In genomic region chr19:1440418-1440801, GRCh38 we compare ENCODE assay signal across 15 cellular contexts. TPM values are rescaled to one million over a fixed set of nuclear protein-coding genes. Genes with fewer than 3 reads are reported as not detected.
DNase-seq lines count a peak whose midpoint lies in the region; ATAC-seq and TF ChIP-seq lines count a peak whose summit lies in the region.
"Had no signal": no experiment of that assay in that cellular context is flagged by ENCODE, and none has a peak within 500 bp of the region (broad histone marks: within the 10 kb centered on the region; RNA-seq: fewer than 3 reads in every experiment).

No MANE protein-coding gene starts in this region.

- H3K9me3 Mint-ChIP-seq in CD4-positive, CD25-positive, alpha-beta regulatory T cell, result peaks cover 0 to 2% (median 0%) of the 10 kb centered on the region in 7 donors
- H3K9me3 Mint-ChIP-seq in activated CD8-positive, alpha-beta T cell treated with anti-CD3 and anti-CD28 coated beads, Interleukin-2, amount 10 ng/mL, durations not matched to agents 7 days and 5 days (ENCODE audit: insufficient read depth), result no peaks in the 10 kb centered on the region
- no peaks in the 10 kb centered on the region for H3K9me3 Mint-ChIP-seq in mesothelial cell of epicardium

- in situ Hi-C loops in HAP-1 (cut with MboI; ENCODE audit: low sequenced_read_pairs), result no loop called here

- POLR2A ChIA-PET in activated CD8-positive, alpha-beta T cell treated with anti-CD3 and anti-CD28 coated beads, Interleukin-2, amount 10 ng/mL, durations not matched to agents 7 days and 5 days (lab: Charles Lee), result interaction anchor here (1.0 kb wide), 1 partner anchor 9 kb away, joined by 4 read pairs; no protein-coding TSS in a partner anchor

- H3K9me3 ChIP-seq in CD4-positive, CD25-positive, alpha-beta regulatory T cell (ENCODE audit: control insufficient read depth in 2 of 2, low read length in 2 of 2), result no peaks in the 10 kb centered on the region
- H3K9me3 ChIP-seq in HAP-1, result no peaks in the 10 kb centered on the region

- peaks cover 20% of the 10 kb centered on the region for H3K36me3 ChIP-seq in CD4-positive, CD25-positive, alpha-beta regulatory T cell (ENCODE audit: control insufficient read depth, insufficient read depth, low read length)
- H3K36me3 ChIP-seq in HAP-1 (replicated peaks), result peaks cover 57% of the 10 kb centered on the region

- no peak for DNase-seq in CD4-positive, CD25-positive, alpha-beta regulatory T cell
- DNase-seq in HAP-1 (ENCODE audit: low spot score in 2 of 2) (no peak), mesothelial cell of epicardium (ENCODE audit: low spot score in 2 of 2, unreplicated experiment in 2 of 2) (no peak), NCI-H1694 treated with DMSO at 0.1 percent for 48 hours (lab: John Stamatoyannopoulos, UW) (no peak)
- DNase-seq in activated CD8-positive, alpha-beta T cell treated with anti-CD3 and anti-CD28 coated beads, Interleukin-2, amount 10 ng/mL, durations not matched to agents 7 days and 5 days, result no peak
- DNase-seq: activated CD4-positive, alpha-beta T cell treated with anti-CD3 and anti-CD28 coated beads for 48 hours; DMS79; KG1; nucleus accumbens; SHP77; stimulated activated CD4-positive, alpha-beta T cell treated with anti-CD3 and anti-CD28 coated beads, Interleukin-2, amount 100 ng/mL, for 24 hours; substantia nigra had no signal

- CTCF ChIA-PET in activated CD8-positive, alpha-beta T cell treated with anti-CD3 and anti-CD28 coated beads, Interleukin-2, amount 10 ng/mL, durations not matched to agents 7 days and 5 days (lab: Charles Lee), result no interaction called here

- H3K4me3 ChIP-seq in CD4-positive, CD25-positive, alpha-beta regulatory T cell (ENCODE audit: low read depth, low read length), result no peak overlapping the region
- H3K4me3 ChIP-seq in HAP-1, result peak overlapping the region; percentile 99

- peaks cover 0 to 44% (median 14%) of the 10 kb centered on the region in 4 donors for H3K4me1 Mint-ChIP-seq in CD4-positive, CD25-positive, alpha-beta regulatory T cell
- H3K4me1 Mint-ChIP-seq in activated CD8-positive, alpha-beta T cell treated with anti-CD3 and anti-CD28 coated beads, Interleukin-2, amount 10 ng/mL, durations not matched to agents 7 days and 5 days (ENCODE audit: low read depth), result peaks cover 46% of the 10 kb centered on the region
- peaks cover 12% of the 10 kb centered on the region for H3K4me1 Mint-ChIP-seq in mesothelial cell of epicardium

- H3K27me3 Mint-ChIP-seq in CD4-positive, CD25-positive, alpha-beta regulatory T cell, result peaks cover 17% of the 10 kb centered on the region
- peaks cover 2% of the 10 kb centered on the region for H3K27me3 Mint-ChIP-seq in activated CD8-positive, alpha-beta T cell treated with anti-CD3 and anti-CD28 coated beads, Interleukin-2, amount 10 ng/mL, durations not matched to agents 7 days and 5 days (ENCODE audit: low read depth)
- H3K27me3 Mint-ChIP-seq in mesothelial cell of epicardium (ENCODE audit: low read depth), result peaks cover 11% of the 10 kb centered on the region

- no peak overlapping the region for H3K27ac ChIP-seq in CD4-positive, CD25-positive, alpha-beta regulatory T cell (ENCODE audit: insufficient read depth, low read length, poor library complexity, severe bottlenecking)

- H3K4me3 Mint-ChIP-seq in CD4-positive, CD25-positive, alpha-beta regulatory T cell, result peak overlapping the region; percentile 54 to 98 (median 80)
- H3K4me3 Mint-ChIP-seq in activated CD8-positive, alpha-beta T cell treated with anti-CD3 and anti-CD28 coated beads, Interleukin-2, amount 10 ng/mL, durations not matched to agents 7 days and 5 days, result peak overlapping the region; percentile 99
- peak overlapping the region; percentile 100 for H3K4me3 Mint-ChIP-seq in mesothelial cell of epicardium

- no peaks in the 10 kb centered on the region for H3K27me3 ChIP-seq in CD4-positive, CD25-positive, alpha-beta regulatory T cell (ENCODE audit: control insufficient read depth, insufficient read depth, low read length)
- no peaks in the 10 kb centered on the region for H3K27me3 ChIP-seq in HAP-1 (ENCODE audit: low read depth)

- no peak for ATAC-seq in CD4-positive, CD25-positive, alpha-beta regulatory T cell (ENCODE audit: low read depth in 2 of 2)
- no peak for ATAC-seq in activated CD8-positive, alpha-beta T cell treated with anti-CD3 and anti-CD28 coated beads, Interleukin-2, amount 10 ng/mL, durations not matched to agents 7 days and 5 days
- no peak for ATAC-seq in GM21723 (IDR thresholded peaks at IDR 0.05; ENCODE audit: unreplicated experiment)
- ATAC-seq in HG03139 (IDR thresholded peaks at IDR 0.05; ENCODE audit: unreplicated experiment), result no peak
- no peak for ATAC-seq in GM21526 (IDR thresholded peaks at IDR 0.05; ENCODE audit: low FRiP score, unreplicated experiment)

- peak overlapping the region; percentile 34 to 75 (median 73) for H3K27ac Mint-ChIP-seq in CD4-positive, CD25-positive, alpha-beta regulatory T cell
- H3K27ac Mint-ChIP-seq in activated CD8-positive, alpha-beta T cell treated with anti-CD3 and anti-CD28 coated beads, Interleukin-2, amount 10 ng/mL, durations not matched to agents 7 days and 5 days, result peak overlapping the region; percentile 15
- H3K27ac Mint-ChIP-seq in mesothelial cell of epicardium, result no peak overlapping the region

- peaks cover 5% of the 10 kb centered on the region for H3K36me3 Mint-ChIP-seq in CD4-positive, CD25-positive, alpha-beta regulatory T cell
- peaks cover 47% of the 10 kb centered on the region for H3K36me3 Mint-ChIP-seq in activated CD8-positive, alpha-beta T cell treated with anti-CD3 and anti-CD28 coated beads, Interleukin-2, amount 10 ng/mL, durations not matched to agents 7 days and 5 days (ENCODE audit: low read depth)
- peaks cover 23% of the 10 kb centered on the region for H3K36me3 Mint-ChIP-seq in mesothelial cell of epicardium

- peaks cover 34% of the 10 kb centered on the region for H3K4me1 ChIP-seq in CD4-positive, CD25-positive, alpha-beta regulatory T cell (ENCODE audit: control insufficient read depth, insufficient read depth, low read length, poor library complexity, severe bottlenecking)
- H3K4me1 ChIP-seq in HAP-1, result peaks cover 26% of the 10 kb centered on the region

- TF ChIP-seq CTCF in mesothelial cell of epicardium (IDR thresholded peaks at IDR 0.05; ENCODE audit: unreplicated experiment), result no peak

RNA-seq across cellular contexts. Expression of gene RPS15, which starts 2.2 kb away (rescaled TPM):
- 1,352 TPM for total RNA-seq in CD4-positive, CD25-positive, alpha-beta regulatory T cell
- 1,000 to 10,000 TPM; 2,869 to 3,453 (median 3,084) TPM for polyA plus RNA-seq in CD4-positive, CD25-positive, alpha-beta regulatory T cell
- 1,000 to 10,000 TPM; 1,384 TPM for total RNA-seq in activated CD8-positive, alpha-beta T cell treated with anti-CD3 and anti-CD28 coated beads, Interleukin-2, amount 10 ng/mL, durations not matched to agents 7 days and 5 days
- total RNA-seq in mesothelial cell of epicardium, result 1,014 to 1,040 TPM (median 1,034 TPM) in 3 replicates

RNA-seq across cellular contexts. Expression of gene APC2, which starts 9.5 kb away (rescaled TPM):
- 0.25 TPM for total RNA-seq in CD4-positive, CD25-positive, alpha-beta regulatory T cell
- under 1 TPM in 2 of 4 donors, not detected in 2; 0.06 to 0.07 TPM for polyA plus RNA-seq in CD4-positive, CD25-positive, alpha-beta regulatory T cell
- not detected for total RNA-seq in activated CD8-positive, alpha-beta T cell treated with anti-CD3 and anti-CD28 coated beads, Interleukin-2, amount 10 ng/mL, durations not matched to agents 7 days and 5 days
- 2.3 to 2.8 TPM (median 2.4 TPM) in 3 replicates for total RNA-seq in mesothelial cell of epicardium

RNA-seq across cellular contexts. Expression of gene DAZAP1, which starts 33.0 kb away (rescaled TPM):
- total RNA-seq in CD4-positive, CD25-positive, alpha-beta regulatory T cell, result 153 TPM
- 1 to 10 TPM; 2.4 to 5.3 (median 4.2) TPM for polyA plus RNA-seq in CD4-positive, CD25-positive, alpha-beta regulatory T cell
- 100 to 1,000 TPM; 264 to 270 TPM for total RNA-seq in activated CD8-positive, alpha-beta T cell treated with anti-CD3 and anti-CD28 coated beads, Interleukin-2, amount 10 ng/mL, durations not matched to agents 7 days and 5 days
- total RNA-seq in mesothelial cell of epicardium, result 130 to 134 TPM (median 131 TPM) in 3 replicates

RNA-seq across cellular contexts. Expression of gene C19orf25, which starts 38.6 kb away (rescaled TPM):
- 33.4 TPM for total RNA-seq in CD4-positive, CD25-positive, alpha-beta regulatory T cell
- polyA plus RNA-seq in CD4-positive, CD25-positive, alpha-beta regulatory T cell, result 10 to 100 TPM; 42.2 to 64.0 (median 54.0) TPM
- total RNA-seq in activated CD8-positive, alpha-beta T cell treated with anti-CD3 and anti-CD28 coated beads, Interleukin-2, amount 10 ng/mL, durations not matched to agents 7 days and 5 days, result 10 to 100 TPM; 33.3 to 38.2 TPM
- total RNA-seq in mesothelial cell of epicardium, result 29.4 to 34.2 TPM (median 30.0 TPM) in 3 replicates

RNA-seq across cellular contexts. Expression of gene GAMT, which starts 39.1 kb away (rescaled TPM):
- total RNA-seq in CD4-positive, CD25-positive, alpha-beta regulatory T cell, result 6.7 TPM
- 10 to 100 TPM; 10.4 to 20.2 (median 14.2) TPM for polyA plus RNA-seq in CD4-positive, CD25-positive, alpha-beta regulatory T cell
- 10 to 100 TPM; 26.2 to 26.8 TPM for total RNA-seq in activated CD8-positive, alpha-beta T cell treated with anti-CD3 and anti-CD28 coated beads, Interleukin-2, amount 10 ng/mL, durations not matched to agents 7 days and 5 days
- total RNA-seq in mesothelial cell of epicardium, result 41.5 to 44.5 TPM (median 42.6 TPM) in 3 replicates
